Comparison of ENCODE assay signal across 19 cellular contexts in genomic region chr7:87810726-87811125, GRCh38.
DNase-seq lines count a peak whose midpoint lies in the region; ATAC-seq, FAIRE-seq and TF ChIP-seq lines count a peak whose summit lies in the region.
"Had no signal": no experiment of that assay in that cellular context is flagged by ENCODE, and none has a peak within 500 bp of the region (broad histone marks: within the 10 kb centered on the region; RNA-seq: fewer than 3 reads in every experiment).

No MANE protein-coding gene starts in this region.

- no peak for TF ChIP-seq CTCF in 22Rv1 (IDR thresholded peaks at IDR 0.05)
- TF ChIP-seq CTCF in activated CD8-positive, alpha-beta T cell treated with anti-CD3 and anti-CD28 coated beads for 36 hours (IDR thresholded peaks at IDR 0.05): no peak

- H3K4me1 ChIP-seq in HUES64 (ENCODE audit: insufficient read depth, low read length) (peaks cover 13% of the 10 kb centered on the region), adipocyte (ENCODE audit: control insufficient read depth, insufficient read depth, low read length) (no peaks in the 10 kb centered on the region)
- H3K4me1 ChIP-seq: BLaER1 treated with 17β-estradiol and CSF1 and Interleukin-3, amounts not matched to agents 10 nM and 100 nM had no signal

- H3K27me3 ChIP-seq in HUES64 (ENCODE audit: insufficient read depth, low read length) (no peaks in the 10 kb centered on the region), adipocyte (replicated peaks; ENCODE audit: control insufficient read depth, insufficient read depth, low read length) (no peaks in the 10 kb centered on the region)
- H3K27me3 ChIP-seq: BLaER1 treated with 17β-estradiol and CSF1 and Interleukin-3, amounts not matched to agents 10 nM and 100 nM had no signal

- no peak overlapping the region for H3K4me3 Mint-ChIP-seq in activated CD8-positive, alpha-beta T cell treated with anti-CD3 and anti-CD28 coated beads for 36 hours
- H3K4me3 Mint-ChIP-seq: CD4-positive, CD25-positive, alpha-beta regulatory T cell had no signal

- H3K27me3 Mint-ChIP-seq in activated CD8-positive, alpha-beta T cell treated with anti-CD3 and anti-CD28 coated beads for 36 hours: no peaks in the 10 kb centered on the region
- H3K27me3 Mint-ChIP-seq: CD4-positive, CD25-positive, alpha-beta regulatory T cell had no signal

- no peak overlapping the region for H3K9ac ChIP-seq in HUES64 (ENCODE audit: low read depth, low read length)
- no peak overlapping the region for H3K9ac ChIP-seq in adipocyte (ENCODE audit: low read length)
- H3K9ac ChIP-seq: BLaER1 treated with 17β-estradiol and CSF1 and Interleukin-3, amounts not matched to agents 10 nM and 100 nM had no signal

- no CpG with 5 or more reads among the region's 2 CpGs for WGBS in HUES64

- no peak for ATAC-seq in activated CD8-positive, alpha-beta T cell treated with anti-CD3 and anti-CD28 coated beads for 36 hours
- ATAC-seq in HG03097 (IDR thresholded peaks at IDR 0.05; ENCODE audit: low FRiP score, unreplicated experiment): no peak
- ATAC-seq: HepG2 had no signal

- DNase-seq in adipocyte (ENCODE audit: low read depth) (peak; percentile 15), NOMO-1 treated with dmso at 0.1 percent for 144 hours (lab: John Stamatoyannopoulos, UW; ENCODE audit: unreplicated experiment) (no peak), RPMI8226 (no peak)
- DNase-seq in activated CD8-positive, alpha-beta T cell treated with anti-CD3 and anti-CD28 coated beads for 36 hours: no peak
- DNase-seq: 8988T; ACHN; Calu3; CD4-positive, CD25-positive, alpha-beta regulatory T cell; DMS 273 treated with DMSO at 0.1 percent for 48 hours; GOT3; HCEC 1CT had no signal

- FAIRE-seq in islet of Langerhans (lab: Jason Lieb, UNC): peak; percentile 36
- FAIRE-seq: GM12892, GM19239, HepG2 had no signal

- intact Hi-C loops in activated CD8-positive, alpha-beta T cell treated with anti-CD3 and anti-CD28 coated beads for 36 hours (cut with micrococcal nuclease): no loop called here

- H3K36me3 ChIP-seq in HUES64 (ENCODE audit: insufficient read depth, low read length) (no peaks in the 10 kb centered on the region), adipocyte (ENCODE audit: control insufficient read depth, insufficient read depth, low read length, severe bottlenecking) (no peaks in the 10 kb centered on the region)
- H3K36me3 ChIP-seq: BLaER1 treated with 17β-estradiol and CSF1 and Interleukin-3, amounts not matched to agents 10 nM and 100 nM had no signal

- H3K36me3 Mint-ChIP-seq in activated CD8-positive, alpha-beta T cell treated with anti-CD3 and anti-CD28 coated beads for 36 hours (ENCODE audit: low read depth): no peaks in the 10 kb centered on the region
- H3K36me3 Mint-ChIP-seq: CD4-positive, CD25-positive, alpha-beta regulatory T cell had no signal

- peak overlapping the region; percentile 21; the same call in 1 of the 2 replicates for H3K27ac ChIP-seq in 22Rv1
- H3K27ac ChIP-seq in HUES64 (ENCODE audit: low read depth, low read length): peak overlapping the region; percentile 66; the same call in 1 of the 2 replicates
- H3K27ac ChIP-seq: BLaER1 treated with 17β-estradiol and CSF1 and Interleukin-3, amounts not matched to agents 10 nM and 100 nM had no signal

- H3K9me3 Mint-ChIP-seq in activated CD8-positive, alpha-beta T cell treated with anti-CD3 and anti-CD28 coated beads for 36 hours: no peaks in the 10 kb centered on the region

- H3K4me3 ChIP-seq in HUES64 (ENCODE audit: low read length): no peak overlapping the region
- no peak overlapping the region for H3K4me3 ChIP-seq in adipocyte (ENCODE audit: low read length)
- H3K4me3 ChIP-seq: BLaER1 treated with 17β-estradiol and CSF1 and Interleukin-3, amounts not matched to agents 10 nM and 100 nM had no signal

- no peaks in the 10 kb centered on the region for H3K4me1 Mint-ChIP-seq in activated CD8-positive, alpha-beta T cell treated with anti-CD3 and anti-CD28 coated beads for 36 hours (ENCODE audit: low read depth)
- H3K4me1 Mint-ChIP-seq: CD4-positive, CD25-positive, alpha-beta regulatory T cell had no signal

- H3K27ac Mint-ChIP-seq in activated CD8-positive, alpha-beta T cell treated with anti-CD3 and anti-CD28 coated beads for 36 hours: no peak overlapping the region
- H3K27ac Mint-ChIP-seq: CD4-positive, CD25-positive, alpha-beta regulatory T cell had no signal

- no peaks in the 10 kb centered on the region for H3K9me3 ChIP-seq in HUES64 (ENCODE audit: insufficient read depth, low read depth, low read length)
- H3K9me3 ChIP-seq in adipocyte (ENCODE audit: control insufficient read depth, low read length): no peaks in the 10 kb centered on the region
- H3K9me3 ChIP-seq: BLaER1 treated with 17β-estradiol and CSF1 and Interleukin-3, amounts not matched to agents 10 nM and 100 nM had no signal

- POLR2A ChIA-PET in activated CD8-positive, alpha-beta T cell treated with anti-CD3 and anti-CD28 coated beads for 36 hours (lab: Charles Lee): no interaction called here

- CTCF ChIA-PET in activated CD8-positive, alpha-beta T cell treated with anti-CD3 and anti-CD28 coated beads for 36 hours (lab: Charles Lee): interaction anchor here (1.3 kb wide), 1 partner anchor 301 kb away, joined by 4 read pairs; no protein-coding TSS in a partner anchor
